Comparison of ENCODE assay signal across 1 cellular context in the genomic region with DNA sequence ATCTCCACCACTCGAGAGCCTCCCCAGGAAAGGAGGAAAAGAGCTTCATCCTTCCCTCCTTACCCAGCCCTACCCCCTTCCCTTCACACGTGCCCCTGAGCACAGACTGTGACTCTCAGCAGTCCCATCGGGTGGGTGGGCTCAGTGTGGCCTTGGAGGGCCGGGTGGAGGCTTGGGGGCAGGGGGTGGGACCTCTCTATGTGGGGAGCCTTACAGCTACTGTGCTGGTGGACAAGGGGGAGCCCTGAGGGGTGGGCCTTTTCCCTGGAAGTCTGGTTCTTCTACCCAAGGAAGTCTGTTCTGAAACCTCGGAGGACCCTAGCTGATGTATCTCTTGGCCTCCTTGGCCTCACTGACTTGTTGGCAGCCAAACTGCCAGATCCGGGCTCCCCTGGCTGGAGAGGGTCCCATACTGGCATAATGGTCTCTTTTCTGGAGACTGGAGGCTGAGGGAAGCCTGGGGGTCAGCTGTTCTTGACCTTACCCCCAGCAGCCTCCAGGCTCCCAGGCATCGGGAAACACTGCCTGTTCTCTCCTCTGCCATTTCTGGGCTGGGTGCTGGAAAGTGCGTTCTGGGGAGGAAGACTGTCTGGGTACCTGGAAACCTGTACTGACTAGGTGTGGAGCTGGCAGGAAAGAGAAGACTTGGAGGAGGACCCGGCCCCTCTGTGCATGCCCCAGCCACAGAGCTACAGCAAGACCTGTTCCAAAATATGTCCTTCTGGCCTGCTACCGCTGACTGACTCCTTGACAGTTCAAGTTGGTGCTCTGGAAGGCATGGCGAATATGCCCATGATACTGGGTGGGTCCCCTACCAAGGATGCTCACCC.
TF ChIP-seq lines count a peak whose summit lies in the region.

No MANE protein-coding gene starts in this region.

TF ChIP-seq in endothelial cell of umbilical vein, 7 proteins besides CTCF, POLR2A, EP300 and RAD21:
- TF ChIP-seq MYC (IDR thresholded peaks at IDR 0.05; ENCODE audit: low read depth, low read length) (no peak), FOS (IDR thresholded peaks at IDR 0.05; ENCODE audit: borderline replicate concordance, insufficient read depth, low read length) (no peak), GATA2 (IDR thresholded peaks at IDR 0.05; ENCODE audit: insufficient read depth, insufficient read length, low read depth, low read length) (no peak), JUN (IDR thresholded peaks at IDR 0.05; ENCODE audit: borderline replicate concordance, insufficient read depth, insufficient read length, low read depth) (no peak), EZH2 (IDR thresholded peaks at IDR 0.05; ENCODE audit: borderline replicate concordance, low read depth, low read length, severe bottlenecking) (no peak), MAX (IDR thresholded peaks at IDR 0.05; ENCODE audit: insufficient read depth, insufficient read length) (no peak), POLR2AphosphoS5 (IDR thresholded peaks at IDR 0.05; ENCODE audit: insufficient read depth, low read depth, low read length) (no peak)
